ENCODE assay signal across 12 cellular contexts in the genomic region with DNA sequence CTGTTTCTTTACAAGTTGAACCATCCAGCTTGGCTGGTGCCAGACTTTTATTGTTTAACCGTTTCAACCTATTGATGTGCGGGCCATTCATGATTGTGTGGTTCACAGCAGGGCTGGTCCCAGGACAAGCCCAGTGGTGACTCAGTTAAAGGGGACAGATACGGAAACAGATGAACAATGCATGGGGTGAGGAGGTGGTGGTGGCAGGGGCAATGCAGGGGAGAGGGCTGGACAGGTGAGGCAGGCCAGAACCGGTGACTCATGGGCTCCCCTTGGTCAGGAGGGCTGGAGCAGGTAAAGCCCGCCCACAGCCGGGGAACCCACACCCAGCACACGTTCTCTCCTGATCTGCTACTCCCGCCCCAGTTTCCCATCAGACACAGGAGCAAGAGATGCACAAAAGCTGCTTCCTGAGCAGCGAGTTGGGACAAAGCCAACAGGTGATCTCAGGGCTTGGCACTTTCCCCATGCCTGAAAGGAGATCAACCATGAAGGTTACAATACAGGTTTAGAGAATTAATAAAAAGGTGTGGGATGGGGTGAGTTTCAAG.
A peak's percentile ranks its signal among the peaks of the same experiment; 100 is the strongest.
DNase-seq lines count a peak whose midpoint lies in the region; ATAC-seq and TF ChIP-seq lines count a peak whose summit lies in the region.
"Had no signal": no experiment of that assay in that cellular context is flagged by ENCODE, and none has a peak within 500 bp of the region (broad histone marks: within the 10 kb centered on the region; RNA-seq: fewer than 3 reads in every experiment).

No MANE protein-coding gene starts in this region.

- H3K36me3 ChIP-seq in HCT116 (ENCODE audit: control insufficient read depth in 1 of 2, insufficient read depth in 2 of 2, low read length in 2 of 2) (no peaks in the 10 kb centered on the region), esophagus (ENCODE audit: control insufficient read depth in 2 of 2, insufficient read depth in 2 of 2, low read length in 1 of 2) (no peaks in the 10 kb centered on the region)
- H3K36me3 ChIP-seq: BLaER1 treated with 17β-estradiol and CSF1 and Interleukin-3, amounts not matched to agents 10 nM and 100 nM had no signal

- WGBS in esophagus, 2 donors: 36 to 45% methylated on average over 9 of the region's 9 CpGs

- H3K4me3 ChIP-seq in HCT116 (replicated peaks in 1 of 2; ENCODE audit: low read depth in 1 of 2, low read length in 2 of 2) (peak overlapping the region in 1 of 2 experiments; percentile 7; a peak in 2 of 4 replicates), esophagus (ENCODE audit: low read depth in 1 of 2, low read length in 2 of 2) (no peak overlapping the region)
- H3K4me3 ChIP-seq: BLaER1 treated with 17β-estradiol and CSF1 and Interleukin-3, amounts not matched to agents 10 nM and 100 nM had no signal

- H2AFZ ChIP-seq in HCT116 (ENCODE audit: low read depth, low read length, poor library complexity, severe bottlenecking): no peak overlapping the region

- RAD21 ChIA-PET in HCT116 (lab: Charles Lee; ENCODE audit: low non-redundant PET in 1 of 2, low total read pairs in 2 of 2, uncharacterized antibody in 2 of 2, unreplicated experiment in 2 of 2): interaction anchor here in 1 of 2 experiments (0.6 to 1.4 kb wide), 2 partner anchors 9 to 327 kb away, joined by 3 to 5 read pairs; no protein-coding TSS in a partner anchor

- no peak overlapping the region for H3K27ac Mint-ChIP-seq in activated T-helper 2 cell treated with anti-CD3 and anti-CD28 coated beads, Interferon-gamma antibody, Interleukin-2, Interleukin-4, amounts not matched to agents 10 μg/mL and 5 μg/mL and 100 μg/mL, durations not matched to agents 14 hours and 24 hours and 36 hours
- no peak overlapping the region for H3K27ac Mint-ChIP-seq in T-cell
- H3K27ac Mint-ChIP-seq: nephron progenitor cell had no signal

- CTCF ChIA-PET in HCT116 (lab: Charles Lee) (interaction anchor here (0.6 kb wide), 1 partner anchor 332 kb away, joined by 4 read pairs; no protein-coding TSS in a partner anchor), T-cell (lab: Charles Lee) (interaction anchor here in 1 of 2 donors (0.8 kb wide), 1 partner anchor 13 kb away, joined by 3 read pairs; no protein-coding TSS in a partner anchor)

- H3K4me1 ChIP-seq in HCT116 (ENCODE audit: control insufficient read depth in 1 of 2, insufficient read depth in 2 of 2, low read length in 2 of 2) (peaks cover 54 to 89% of the 10 kb centered on the region in 2 experiments), esophagus (ENCODE audit: control insufficient read depth in 2 of 2, insufficient read depth in 2 of 2, low read length in 1 of 2) (peaks cover 5 to 11% of the 10 kb centered on the region in 2 donors)

- no peak for TF ChIP-seq CTCF in HCT116 (IDR thresholded peaks at IDR 0.05 in 2 of 3, conservative IDR thresholded peaks at IDR 0.05 in 1 of 3; ENCODE audit: borderline replicate concordance in 1 of 3, insufficient read depth in 1 of 3, low read depth in 2 of 3, low read length in 2 of 3)

- peak overlapping the region; percentile 61 for H3K4me2 ChIP-seq in HCT116 (ENCODE audit: low read length)
- H3K4me2 ChIP-seq: BLaER1 treated with 17β-estradiol and CSF1 and Interleukin-3, amounts not matched to agents 10 nM and 100 nM had no signal

- POLR2A ChIA-PET in HCT116 (lab: Charles Lee) (interaction anchor here (0.7 to 2.0 kb wide), 5 partner anchors 8 to 238 kb away, joined by 3 to 24 read pairs (median 5); no protein-coding TSS in a partner anchor), T-cell (lab: Charles Lee) (interaction anchor here in 1 of 2 donors (0.7 kb wide), 1 partner anchor 51 kb away, joined by 3 read pairs; no protein-coding TSS in a partner anchor)

- H3K27ac ChIP-seq in HCT116 (ENCODE audit: low read depth, low read length) (peak overlapping the region; percentile 60), esophagus (ENCODE audit: low read depth in 2 of 2, low read length in 1 of 2) (peak overlapping the region; percentile 80 to 92)
- H3K27ac ChIP-seq: BLaER1 treated with 17β-estradiol and CSF1 and Interleukin-3, amounts not matched to agents 10 nM and 100 nM had no signal

- no peak for TF ChIP-seq RAD21 in HCT116 (IDR thresholded peaks at IDR 0.05; ENCODE audit: low read depth)

- intact Hi-C loops in HCT116 (cut with micrococcal nuclease) (loop anchor here (1.0 to 2.0 kb wide), 3 partner anchors 9 to 144 kb away; no protein-coding TSS in a partner anchor), posterior vena cava (cut with DNase I) (no loop called here)
- intact Hi-C loops in activated T-helper 2 cell treated with anti-CD3 and anti-CD28 coated beads, Interferon-gamma antibody, Interleukin-2, Interleukin-4, amounts not matched to agents 10 μg/mL and 5 μg/mL and 100 μg/mL, durations not matched to agents 14 hours and 24 hours and 36 hours (cut with micrococcal nuclease): no loop called here

- peak overlapping the region; percentile 52 for H3K9ac ChIP-seq in HCT116 (ENCODE audit: low read length)
- H3K9ac ChIP-seq: BLaER1 treated with 17β-estradiol and CSF1 and Interleukin-3, amounts not matched to agents 10 nM and 100 nM had no signal

- H3K9me2 ChIP-seq in HCT116 (ENCODE audit: insufficient read depth): no peaks in the 10 kb centered on the region

- peaks cover 17% of the 10 kb centered on the region for H3K4me1 Mint-ChIP-seq in activated T-helper 2 cell treated with anti-CD3 and anti-CD28 coated beads, Interferon-gamma antibody, Interleukin-2, Interleukin-4, amounts not matched to agents 10 μg/mL and 5 μg/mL and 100 μg/mL, durations not matched to agents 14 hours and 24 hours and 36 hours (ENCODE audit: low read depth)
- no peaks in the 10 kb centered on the region for H3K4me1 Mint-ChIP-seq in T-cell

- BruUV-seq in HCT116 (replicated peaks; lab: Mats Ljungman, UMichigan): no TSS peak

- H3K9me3 ChIP-seq in HCT116 (ENCODE audit: control insufficient read depth in 1 of 2, insufficient read depth in 1 of 2, low read depth in 1 of 2, low read length in 2 of 2) (no peaks in the 10 kb centered on the region), esophagus (ENCODE audit: control insufficient read depth in 2 of 2, insufficient read depth in 1 of 2, low read depth in 1 of 2, low read length in 1 of 2) (no peaks in the 10 kb centered on the region)
- H3K9me3 ChIP-seq: BLaER1 treated with 17β-estradiol and CSF1 and Interleukin-3, amounts not matched to agents 10 nM and 100 nM had no signal

- ATAC-seq in HCT116 (peak; percentile 84), T-cell (replicated peaks in 1 of 4) (no peak)

- no peaks in the 10 kb centered on the region for H3K27me3 ChIP-seq in HCT116 (ENCODE audit: insufficient read depth, low read length)
- H3K27me3 ChIP-seq in esophagus (ENCODE audit: control insufficient read depth in 1 of 2, insufficient read depth in 2 of 2, low read length in 2 of 2): no peaks in the 10 kb centered on the region

- TF ChIP-seq POLR2A in HCT116 (IDR thresholded peaks at IDR 0.05; ENCODE audit: borderline replicate concordance, extremely low read depth, insufficient read depth, insufficient read length): no peak

- H4K20me1 ChIP-seq in HCT116 (ENCODE audit: insufficient read depth): no peaks in the 10 kb centered on the region
- H4K20me1 ChIP-seq: BLaER1 treated with 17β-estradiol and CSF1 and Interleukin-3, amounts not matched to agents 10 nM and 100 nM had no signal

- H3K9me3 Mint-ChIP-seq in activated T-helper 2 cell treated with anti-CD3 and anti-CD28 coated beads, Interferon-gamma antibody, Interleukin-2, Interleukin-4, amounts not matched to agents 10 μg/mL and 5 μg/mL and 100 μg/mL, durations not matched to agents 14 hours and 24 hours and 36 hours: no peaks in the 10 kb centered on the region
- H3K9me3 Mint-ChIP-seq in T-cell: no peaks in the 10 kb centered on the region
- H3K9me3 Mint-ChIP-seq: nephron progenitor cell had no signal

- peaks cover 14% of the 10 kb centered on the region for H3K27me3 Mint-ChIP-seq in activated T-helper 2 cell treated with anti-CD3 and anti-CD28 coated beads, Interferon-gamma antibody, Interleukin-2, Interleukin-4, amounts not matched to agents 10 μg/mL and 5 μg/mL and 100 μg/mL, durations not matched to agents 14 hours and 24 hours and 36 hours (ENCODE audit: low read depth)
- peaks cover 27 to 28% of the 10 kb centered on the region in 2 donors for H3K27me3 Mint-ChIP-seq in T-cell

- H3K4me3 Mint-ChIP-seq in activated T-helper 2 cell treated with anti-CD3 and anti-CD28 coated beads, Interferon-gamma antibody, Interleukin-2, Interleukin-4, amounts not matched to agents 10 μg/mL and 5 μg/mL and 100 μg/mL, durations not matched to agents 14 hours and 24 hours and 36 hours (ENCODE audit: low read depth): no peak overlapping the region
- H3K4me3 Mint-ChIP-seq in T-cell: no peak overlapping the region
- H3K4me3 Mint-ChIP-seq: nephron progenitor cell had no signal

- H3K79me2 ChIP-seq in HCT116 (ENCODE audit: insufficient read depth, low read length): no peaks in the 10 kb centered on the region

- DNase-seq in HCT116 (ENCODE audit: low read depth, low spot score) (peak; percentile 98), NCI-H510A (lab: John Stamatoyannopoulos, UW) (peak; percentile 65), posterior vena cava (ENCODE audit: low spot score) (peak; percentile 35), T-cell (no peak)
- DNase-seq in activated effector memory CD4-positive, alpha-beta T cell treated with anti-CD3 and anti-CD28 coated beads, Interleukin-2, amount 50 U/mL, for 16 hours: no peak
- DNase-seq in activated T-helper 2 cell treated with anti-CD3 and anti-CD28 coated beads, Interferon-gamma antibody, Interleukin-2, Interleukin-4, amounts not matched to agents 10 μg/mL and 5 μg/mL and 100 μg/mL, durations not matched to agents 14 hours and 24 hours and 36 hours (ENCODE audit: low spot score): no peak
- DNase-seq in stimulated activated CD4-positive, alpha-beta T cell treated with anti-CD3 and anti-CD28 coated beads, Interleukin-2, amount 100 ng/mL, for 24 hours: no peak
- DNase-seq: activated gamma-delta T cell, IMR-90, nephron progenitor cell had no signal

- no peaks in the 10 kb centered on the region for H3K36me3 Mint-ChIP-seq in activated T-helper 2 cell treated with anti-CD3 and anti-CD28 coated beads, Interferon-gamma antibody, Interleukin-2, Interleukin-4, amounts not matched to agents 10 μg/mL and 5 μg/mL and 100 μg/mL, durations not matched to agents 14 hours and 24 hours and 36 hours (ENCODE audit: low read depth)
- no peaks in the 10 kb centered on the region for H3K36me3 Mint-ChIP-seq in T-cell

TF ChIP-seq in HCT116, 20 proteins besides CTCF, POLR2A, EP300 and RAD21 (continues in another document):
- TF ChIP-seq YY1 (IDR thresholded peaks at IDR 0.05; ENCODE audit: extremely low read depth, insufficient replicate concordance, low read depth, low read length): peak; percentile 41
- TF ChIP-seq SP1 (IDR thresholded peaks at IDR 0.05; ENCODE audit: low read depth): no peak
- TF ChIP-seq TCF7L2 (IDR thresholded peaks at IDR 0.05; ENCODE audit: borderline replicate concordance, extremely low read depth, insufficient read depth, insufficient read length): peak; percentile 92
- TF ChIP-seq, protein P1, sequence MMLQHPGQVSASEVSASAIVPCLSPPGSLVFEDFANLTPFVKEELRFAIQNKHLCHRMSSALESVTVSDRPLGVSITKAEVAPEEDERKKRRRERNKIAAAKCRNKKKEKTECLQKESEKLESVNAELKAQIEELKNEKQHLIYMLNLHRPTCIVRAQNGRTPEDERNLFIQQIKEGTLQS (IDR thresholded peaks at IDR 0.05): no peak
- peak; percentile 85 for TF ChIP-seq POLR2AphosphoS5 (IDR thresholded peaks at IDR 0.05; ENCODE audit: low read depth, low read length)

Comparison
In these comparisons a context has a peak if more than half of its experiments do, and no peak if none do; other contexts are left out.
1. DNase-seq: peak in HCT116 (single experiment), NCI-H510A (single experiment) and posterior vena cava (single experiment); none in activated effector memory CD4-positive, alpha-beta T cell treated with anti-CD3 and anti-CD28 coated beads, Interleukin-2, amount 50 U/mL, for 16 hours (single experiment), activated T-helper 2 cell treated with anti-CD3 and anti-CD28 coated beads, Interferon-gamma antibody, Interleukin-2, Interleukin-4, amounts not matched to agents 10 μg/mL and 5 μg/mL and 100 μg/mL, durations not matched to agents 14 hours and 24 hours and 36 hours (single experiment), T-cell (0 of 34) and stimulated activated CD4-positive, alpha-beta T cell treated with anti-CD3 and anti-CD28 coated beads, Interleukin-2, amount 100 ng/mL, for 24 hours (0 of 2).